15 cellular contexts compared by ENCODE assay signal in the genomic region with DNA sequence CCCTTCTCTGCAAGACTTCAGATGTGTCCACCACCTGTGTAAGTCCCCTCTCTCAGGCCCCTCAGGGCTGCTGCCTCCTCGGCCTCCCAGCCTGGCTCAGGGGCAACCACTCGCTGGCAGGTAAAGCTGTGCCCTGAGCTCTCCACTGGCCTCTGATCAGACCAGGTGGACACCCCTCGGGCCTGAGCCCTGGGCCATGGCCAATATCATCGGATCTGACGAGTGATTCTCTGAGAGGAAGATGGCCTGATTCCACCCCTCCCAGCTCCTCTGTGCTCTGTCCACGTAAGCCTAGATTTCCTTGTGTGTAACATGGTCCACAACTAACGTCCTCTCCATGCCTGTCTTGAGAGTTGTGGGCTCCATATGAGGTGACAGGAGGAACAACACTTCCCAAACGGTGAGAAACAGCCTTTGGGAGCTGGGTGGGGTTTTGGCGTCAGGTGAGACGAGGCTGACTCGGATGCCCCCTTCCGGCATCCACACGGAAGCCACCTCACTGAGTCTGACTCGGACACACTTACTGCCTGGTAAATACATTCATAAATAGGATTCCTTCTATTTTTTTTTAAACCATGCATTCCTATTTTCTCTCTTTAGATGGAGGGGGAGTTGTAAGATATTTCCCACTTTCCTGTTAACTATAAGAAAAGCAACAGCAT.
DNase-seq lines count a peak whose midpoint lies in the region; ATAC-seq and TF ChIP-seq lines count a peak whose summit lies in the region.
"Had no signal": no experiment of that assay in that cellular context is flagged by ENCODE, and none has a peak within 500 bp of the region (broad histone marks: within the 10 kb centered on the region; RNA-seq: fewer than 3 reads in every experiment).

No MANE protein-coding gene starts in this region.

- H3K27me3 ChIP-seq in CD4-positive, alpha-beta T cell (ENCODE audit: control insufficient read depth, insufficient read depth, low read length): no peaks in the 10 kb centered on the region
- no peaks in the 10 kb centered on the region for H3K27me3 ChIP-seq in GM23338 (ENCODE audit: insufficient read depth)
- H3K27me3 ChIP-seq: adrenal gland, esophagus squamous epithelium, MG63 had no signal

- TF ChIP-seq CTCF in CD4-positive, alpha-beta T cell (IDR thresholded peaks at IDR 0.05): no peak
- no peak for TF ChIP-seq CTCF in GM23338 (conservative IDR thresholded peaks at IDR 0.05; ENCODE audit: low read depth in 2 of 2)
- no peak for TF ChIP-seq CTCF in natural killer cell (IDR thresholded peaks at IDR 0.05)
- no peak for TF ChIP-seq CTCF in lower leg skin (IDR thresholded peaks at IDR 0.05)

- H3F3A ChIP-seq in GM23338 (replicated peaks; ENCODE audit: low read depth): no peaks in the 10 kb centered on the region

- H3K4me3 ChIP-seq in GM23338 (no peak overlapping the region), lower leg skin (ENCODE audit: low read depth, poor library complexity, severe bottlenecking) (no peak overlapping the region)
- H3K4me3 ChIP-seq: adrenal gland, esophagus squamous epithelium, lower lobe of right lung, MG63 had no signal

- no peaks in the 10 kb centered on the region; the same call in 1 of the 2 replicates for H3K36me3 ChIP-seq in GM23338 (ENCODE audit: insufficient read depth)
- H3K36me3 ChIP-seq: adrenal gland, MG63 had no signal

- no peaks in the 10 kb centered on the region for H4K20me1 ChIP-seq in GM23338 (replicated peaks; ENCODE audit: insufficient read depth)

- H3K4me1 ChIP-seq in GM23338 (ENCODE audit: insufficient read depth): no peaks in the 10 kb centered on the region
- H3K4me1 ChIP-seq: adrenal gland, lower lobe of right lung, parathyroid adenoma had no signal

- intact Hi-C loops in CD4-positive, alpha-beta T cell (cut with DNase I, micrococcal nuclease): no loop called here
- intact Hi-C loops in natural killer cell (cut with micrococcal nuclease) (no loop called here), lower leg skin (cut with DNase I; ENCODE audit: low total_unique reads) (no loop called here)

- no peaks in the 10 kb centered on the region for H3K9me2 ChIP-seq in GM23338 (ENCODE audit: insufficient read depth)

- H3K79me2 ChIP-seq in GM23338 (replicated peaks; ENCODE audit: insufficient read depth): no peaks in the 10 kb centered on the region
- H3K79me2 ChIP-seq: parathyroid adenoma had no signal

- peaks cover 95% of the 10 kb centered on the region for H3K36me3 Mint-ChIP-seq in CD4-positive, alpha-beta T cell (ENCODE audit: low read depth)
- H3K36me3 Mint-ChIP-seq in GM23338 (ENCODE audit: low read depth) (peaks cover 76% of the 10 kb centered on the region), natural killer cell (no peaks in the 10 kb centered on the region)
- peaks cover 81% of the 10 kb centered on the region for H3K36me3 Mint-ChIP-seq in activated CD4-positive, alpha-beta memory T cell treated with anti-CD3 and anti-CD28 coated beads, Interleukin-2, amount 10 ng/mL, durations not matched to agents 7 days and 5 days (ENCODE audit: low read depth)

- peak overlapping the region; percentile 1 for H3K27ac Mint-ChIP-seq in CD4-positive, alpha-beta T cell
- 0 out of 2 replicates have a peak overlapping the region, but pooled peaks have one; percentile 18 for H3K27ac Mint-ChIP-seq in GM23338
- H3K27ac Mint-ChIP-seq in activated CD4-positive, alpha-beta memory T cell treated with anti-CD3 and anti-CD28 coated beads, Interleukin-2, amount 10 ng/mL, durations not matched to agents 7 days and 5 days: peak overlapping the region; percentile 2
- peak overlapping the region; percentile 69 to 89 for H3K27ac Mint-ChIP-seq in natural killer cell

- no peak for TF ChIP-seq POLR2A in lower leg skin (IDR thresholded peaks at IDR 0.05)

- DNase-seq in CD4-positive, alpha-beta T cell: no peak
- DNase-seq in GM23338 (ENCODE audit: low spot score) (no peak), natural killer cell (no peak), mucosa of gallbladder (ENCODE audit: low spot score) (no peak), lower leg skin (ENCODE audit: low spot score in 2 of 2) (no peak)
- DNase-seq in activated CD4-positive, alpha-beta memory T cell treated with anti-CD3 and anti-CD28 coated beads, Interleukin-2, amount 10 ng/mL, durations not matched to agents 7 days and 5 days: no peak
- DNase-seq: activated CD4-positive, alpha-beta T cell treated with anti-CD3 and anti-CD28 coated beads, Interleukin-2, amount 50 U/mL, for 48 hours; adrenal gland; esophagus squamous epithelium; lower lobe of right lung; MG63; NCI-H1694; T-helper 1 cell had no signal

- no peaks in the 10 kb centered on the region for H3K27me3 Mint-ChIP-seq in CD4-positive, alpha-beta T cell
- H3K27me3 Mint-ChIP-seq in GM23338 (ENCODE audit: insufficient read depth, low read depth, poor library complexity) (no peaks in the 10 kb centered on the region), natural killer cell (ENCODE audit: low read depth in 2 of 2) (no peaks in the 10 kb centered on the region)
- H3K27me3 Mint-ChIP-seq in activated CD4-positive, alpha-beta memory T cell treated with anti-CD3 and anti-CD28 coated beads, Interleukin-2, amount 10 ng/mL, durations not matched to agents 7 days and 5 days: no peaks in the 10 kb centered on the region

- no peaks in the 10 kb centered on the region for H3K9me3 ChIP-seq in CD4-positive, alpha-beta T cell (ENCODE audit: control insufficient read depth, low read length)
- H3K9me3 ChIP-seq: adrenal gland, esophagus squamous epithelium, lower lobe of right lung, MG63 had no signal

- no peak overlapping the region for H3K27ac ChIP-seq in CD4-positive, alpha-beta T cell (ENCODE audit: low read depth, low read length)
- H3K27ac ChIP-seq in GM23338 (ENCODE audit: low read depth): no peak overlapping the region
- H3K27ac ChIP-seq: adrenal gland, lower lobe of right lung, parathyroid adenoma had no signal

- no peaks in the 10 kb centered on the region for H3K4me1 Mint-ChIP-seq in CD4-positive, alpha-beta T cell (ENCODE audit: low read depth)
- peaks cover 6% of the 10 kb centered on the region; the same call in 1 of the 3 replicates for H3K4me1 Mint-ChIP-seq in GM23338
- peaks cover 13% of the 10 kb centered on the region for H3K4me1 Mint-ChIP-seq in activated CD4-positive, alpha-beta memory T cell treated with anti-CD3 and anti-CD28 coated beads, Interleukin-2, amount 10 ng/mL, durations not matched to agents 7 days and 5 days
- H3K4me1 Mint-ChIP-seq in natural killer cell: peaks cover 16 to 20% of the 10 kb centered on the region in 2 donors

- no peak overlapping the region for H3K4me2 ChIP-seq in GM23338

- no peak for ATAC-seq in CD4-positive, alpha-beta T cell (ENCODE audit: poor library complexity)
- ATAC-seq in GM23338 (no peak), natural killer cell (no peak), GM19328 (IDR thresholded peaks at IDR 0.05; ENCODE audit: unreplicated experiment) (no peak)
- ATAC-seq: lower lobe of right lung had no signal

- WGBS in lower leg skin, 2 donors: 90 to 91% methylated on average over 13 to 14 of the region's 14 CpGs

- no peak overlapping the region for H2AFZ ChIP-seq in GM23338
- H2AFZ ChIP-seq: parathyroid adenoma had no signal

- H3K4me3 Mint-ChIP-seq in CD4-positive, alpha-beta T cell: no peak overlapping the region
- no peak overlapping the region for H3K4me3 Mint-ChIP-seq in GM23338
- no peak overlapping the region for H3K4me3 Mint-ChIP-seq in activated CD4-positive, alpha-beta memory T cell treated with anti-CD3 and anti-CD28 coated beads, Interleukin-2, amount 10 ng/mL, durations not matched to agents 7 days and 5 days
- no peak overlapping the region for H3K4me3 Mint-ChIP-seq in natural killer cell

- CTCF ChIA-PET in CD4-positive, alpha-beta T cell (lab: Charles Lee): no interaction called here
- CTCF ChIA-PET in activated CD4-positive, alpha-beta memory T cell treated with anti-CD3 and anti-CD28 coated beads, Interleukin-2, amount 10 ng/mL, durations not matched to agents 7 days and 5 days (lab: Charles Lee): no interaction called here

- no peaks in the 10 kb centered on the region for H3K9me3 Mint-ChIP-seq in CD4-positive, alpha-beta T cell
- H3K9me3 Mint-ChIP-seq in GM23338 (no peaks in the 10 kb centered on the region; the same call in 2 of the 3 replicates), natural killer cell (no peaks in the 10 kb centered on the region)
- H3K9me3 Mint-ChIP-seq in activated CD4-positive, alpha-beta memory T cell treated with anti-CD3 and anti-CD28 coated beads, Interleukin-2, amount 10 ng/mL, durations not matched to agents 7 days and 5 days: no peaks in the 10 kb centered on the region

- POLR2A ChIA-PET in CD4-positive, alpha-beta T cell (lab: Charles Lee): no interaction called here
- POLR2A ChIA-PET in activated CD4-positive, alpha-beta memory T cell treated with anti-CD3 and anti-CD28 coated beads, Interleukin-2, amount 10 ng/mL, durations not matched to agents 7 days and 5 days (lab: Charles Lee): interaction anchor here (1.6 kb wide), 1 partner anchor 13 kb away, joined by 3 read pairs; no protein-coding TSS in a partner anchor

TF ChIP-seq in GM23338, 12 proteins besides CTCF, POLR2A, EP300 and RAD21 (continues in another document):
- no peak for TF ChIP-seq ZNF114 (CRISPR knock-in tag; IDR thresholded peaks at IDR 0.05)
- TF ChIP-seq ZNF331 (CRISPR knock-in tag; IDR thresholded peaks at IDR 0.05; ENCODE audit: low read depth): no peak
- no peak for TF ChIP-seq STAT1 (IDR thresholded peaks at IDR 0.05; ENCODE audit: unreplicated experiment)
- no peak for TF ChIP-seq CREB1 (CRISPR knock-in tag; IDR thresholded peaks at IDR 0.05; ENCODE audit: low read depth)
- TF ChIP-seq EZH2 (IDR thresholded peaks at IDR 0.05; ENCODE audit: low read depth, unreplicated experiment): no peak
- TF ChIP-seq, protein P1, sequence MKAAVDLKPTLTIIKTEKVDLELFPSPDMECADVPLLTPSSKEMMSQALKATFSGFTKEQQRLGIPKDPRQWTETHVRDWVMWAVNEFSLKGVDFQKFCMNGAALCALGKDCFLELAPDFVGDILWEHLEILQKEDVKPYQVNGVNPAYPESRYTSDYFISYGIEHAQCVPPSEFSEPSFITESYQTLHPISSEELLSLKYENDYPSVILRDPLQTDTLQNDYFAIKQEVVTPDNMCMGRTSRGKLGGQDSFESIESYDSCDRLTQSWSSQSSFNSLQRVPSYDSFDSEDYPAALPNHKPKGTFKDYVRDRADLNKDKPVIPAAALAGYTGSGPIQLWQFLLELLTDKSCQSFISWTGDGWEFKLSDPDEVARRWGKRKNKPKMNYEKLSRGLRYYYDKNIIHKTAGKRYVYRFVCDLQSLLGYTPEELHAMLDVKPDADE (IDR thresholded peaks at IDR 0.05): no peak
- TF ChIP-seq EZH2phosphoT487 (IDR thresholded peaks at IDR 0.05; ENCODE audit: unreplicated experiment): no peak
- no peak for TF ChIP-seq NANOG (IDR thresholded peaks at IDR 0.05; ENCODE audit: borderline replicate concordance)

Comparison
In these comparisons a context has a peak if more than half of its experiments do, and no peak if none do; other contexts are left out.
1. H3K27ac Mint-ChIP-seq: peak in every context shown above with its lines; median percentile 79 in natural killer cell; 18 in GM23338; 2 in activated CD4-positive, alpha-beta memory T cell treated with anti-CD3 and anti-CD28 coated beads, Interleukin-2, amount 10 ng/mL, durations not matched to agents 7 days and 5 days; 1 in CD4-positive, alpha-beta T cell.